ENCODE assay signal across 27 cellular contexts in the genomic region with DNA sequence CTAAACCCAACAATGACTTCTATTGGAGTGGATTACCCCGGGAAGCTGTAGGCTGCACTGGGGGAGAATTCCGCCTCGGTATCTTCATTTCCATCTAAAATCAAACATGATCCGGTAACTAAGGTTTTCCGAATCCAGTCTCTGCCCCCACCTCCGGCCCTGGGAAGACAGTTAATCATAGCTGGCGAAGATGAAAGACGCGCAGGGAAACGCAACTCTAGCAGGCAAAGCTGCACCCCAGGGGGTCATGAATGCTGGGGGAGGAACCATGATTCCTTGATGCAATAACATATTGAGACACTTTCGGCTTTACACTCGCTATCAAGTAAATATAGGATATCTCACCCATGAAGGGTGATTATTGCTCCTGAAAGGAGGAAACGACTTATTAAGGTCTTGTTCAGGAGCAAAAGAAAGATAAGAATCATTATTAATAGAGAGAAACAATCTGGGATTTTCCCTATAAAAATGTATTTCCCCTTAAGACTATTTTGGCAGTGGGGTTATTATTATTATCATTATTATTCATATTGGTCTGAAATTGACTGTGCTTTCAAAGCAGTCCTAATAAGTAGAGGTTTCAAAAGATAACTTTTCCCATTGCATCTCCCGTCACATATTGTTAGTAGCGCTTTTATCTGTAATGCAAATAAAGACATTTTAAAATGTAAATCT.
DNase-seq lines count a peak whose midpoint lies in the region; TF ChIP-seq lines count a peak whose summit lies in the region.
"Had no signal": no experiment of that assay in that cellular context is flagged by ENCODE, and none has a peak within 500 bp of the region (broad histone marks: within the 10 kb centered on the region; RNA-seq: fewer than 3 reads in every experiment).

No MANE protein-coding gene starts in this region.

- H3K27me3 ChIP-seq in GM06990 (replicated peaks; ENCODE audit: control insufficient read depth, insufficient read depth, low read length) (no peaks in the 10 kb centered on the region), neural cell (ENCODE audit: insufficient read depth, low read depth, low read length) (no peaks in the 10 kb centered on the region), WERI-Rb-1 (ENCODE audit: insufficient read depth, low read depth, severe bottlenecking) (peaks cover 80% of the 10 kb centered on the region)
- H3K27me3 ChIP-seq: brain microvascular endothelial cell had no signal

- no peak overlapping the region for H3K4me3 Mint-ChIP-seq in endothelial cell (ENCODE audit: unreplicated experiment)
- no peak overlapping the region for H3K4me3 Mint-ChIP-seq in T-helper 2 cell treated with Interferon-gamma antibody and Interleukin-4, amounts not matched to agents 5 μg/mL and 100 μg/mL, for 36 hours
- H3K4me3 Mint-ChIP-seq: CD14-positive monocyte; effector memory CD8-positive, alpha-beta T cell had no signal

- H3K27ac ChIP-seq in neural cell (ENCODE audit: low read length) (peak overlapping the region; percentile 98), WERI-Rb-1 (no peak overlapping the region)
- H3K27ac ChIP-seq: brain microvascular endothelial cell, esophagus muscularis mucosa, GM23248, neutrophil, transverse colon had no signal

- H3F3A ChIP-seq in neural cell (ENCODE audit: insufficient read depth, low read length, poor library complexity, severe bottlenecking), result peaks cover 6% of the 10 kb centered on the region

- peak overlapping the region; percentile 86 for H3K9ac ChIP-seq in neural cell (ENCODE audit: low read length)
- H3K9ac ChIP-seq: GM23248 had no signal

- peak overlapping the region; percentile 95 for H3K4me2 ChIP-seq in neural cell (ENCODE audit: low read length)

- H3K27ac Mint-ChIP-seq in endothelial cell (ENCODE audit: unreplicated experiment), result no peak overlapping the region
- no peak overlapping the region for H3K27ac Mint-ChIP-seq in T-helper 2 cell treated with Interferon-gamma antibody and Interleukin-4, amounts not matched to agents 5 μg/mL and 100 μg/mL, for 36 hours
- H3K27ac Mint-ChIP-seq: CD14-positive monocyte; effector memory CD8-positive, alpha-beta T cell; progenitor cell of endocrine pancreas had no signal

- H3K4me1 Mint-ChIP-seq in endothelial cell (ENCODE audit: unreplicated experiment), result peaks cover 6% of the 10 kb centered on the region
- H3K4me1 Mint-ChIP-seq in T-helper 2 cell treated with Interferon-gamma antibody and Interleukin-4, amounts not matched to agents 5 μg/mL and 100 μg/mL, for 36 hours (ENCODE audit: low read depth), result peaks cover 57% of the 10 kb centered on the region
- H3K4me1 Mint-ChIP-seq: CD14-positive monocyte had no signal

- peak overlapping the region; percentile 16; the same call in 1 of the 2 replicates for H3K4me3 ChIP-seq in GM06990 (replicated peaks; ENCODE audit: low read depth, low read length)
- H3K4me3 ChIP-seq in neural cell (ENCODE audit: low read length), result peak overlapping the region; percentile 65
- H3K4me3 ChIP-seq in WERI-Rb-1 (ENCODE audit: low read depth, low read length), result no peak overlapping the region
- H3K4me3 ChIP-seq: GM23248, transverse colon had no signal

- H2AFZ ChIP-seq in neural cell (ENCODE audit: low read depth, low read length), result no peak overlapping the region
- H2AFZ ChIP-seq: GM23248 had no signal

- H3K27me3 Mint-ChIP-seq in endothelial cell (ENCODE audit: unreplicated experiment), result peaks cover 3% of the 10 kb centered on the region
- no peaks in the 10 kb centered on the region for H3K27me3 Mint-ChIP-seq in T-helper 2 cell treated with Interferon-gamma antibody and Interleukin-4, amounts not matched to agents 5 μg/mL and 100 μg/mL, for 36 hours (ENCODE audit: low read depth)
- H3K27me3 Mint-ChIP-seq: effector memory CD8-positive, alpha-beta T cell had no signal

- TF ChIP-seq EP300 in neural cell (conservative IDR thresholded peaks at IDR 0.05; ENCODE audit: poor library complexity, severe bottlenecking), result peak; percentile 79

- no peaks in the 10 kb centered on the region for H3K9me2 ChIP-seq in neural cell (ENCODE audit: insufficient read depth, low read length)

- H3K79me2 ChIP-seq in neural cell (replicated peaks; ENCODE audit: insufficient read depth, low read length), result peaks cover 4% of the 10 kb centered on the region

- H4K20me1 ChIP-seq in neural cell (ENCODE audit: insufficient read depth), result no peaks in the 10 kb centered on the region

- TF ChIP-seq RAD21 in neural cell (conservative IDR thresholded peaks at IDR 0.05), result peak; percentile 56

- no peaks in the 10 kb centered on the region for H3K36me3 ChIP-seq in GM06990 (ENCODE audit: control insufficient read depth, insufficient read depth, low read length)
- no peaks in the 10 kb centered on the region for H3K36me3 ChIP-seq in neural cell (ENCODE audit: insufficient read depth, low read length)
- no peaks in the 10 kb centered on the region for H3K36me3 ChIP-seq in WERI-Rb-1
- H3K36me3 ChIP-seq: brain microvascular endothelial cell, esophagus muscularis mucosa, neutrophil, transverse colon had no signal

- no peaks in the 10 kb centered on the region for H3K36me3 Mint-ChIP-seq in endothelial cell (ENCODE audit: low read depth, unreplicated experiment)
- H3K36me3 Mint-ChIP-seq in T-helper 2 cell treated with Interferon-gamma antibody and Interleukin-4, amounts not matched to agents 5 μg/mL and 100 μg/mL, for 36 hours (ENCODE audit: low read depth), result no peaks in the 10 kb centered on the region
- H3K36me3 Mint-ChIP-seq: CD14-positive monocyte had no signal

- DNase-seq in GM06990 (ENCODE audit: extremely low read depth, insufficient read length) (no peak), NCI-H2227 treated with DMSO at 0.1 percent for 48 hours (lab: John Stamatoyannopoulos, UW) (peak; percentile 9), endothelial cell (ENCODE audit: low spot score) (peak; percentile 4), T-helper 1 cell (no peak), WERI-Rb-1 (no peak)
- no peak for DNase-seq in activated CD4-positive, alpha-beta T cell treated with anti-CD3 and anti-CD28 coated beads, Interleukin-2, amount 50 U/mL, for 1 hour
- DNase-seq in T-helper 2 cell treated with Interferon-gamma antibody and Interleukin-4, amounts not matched to agents 5 μg/mL and 100 μg/mL, for 36 hours (ENCODE audit: low spot score), result no peak
- DNase-seq: activated CD4-positive, alpha-beta T cell treated with anti-CD3 and anti-CD28 coated beads for 4 hours; activated naive CD4-positive, alpha-beta T cell treated with Interleukin-2 at 50 U/mL for 16 hours; activated T-cell treated with anti-CD3 and anti-CD28 coated beads, Interleukin-2, amount 50 U/mL, for 48 hours; brain microvascular endothelial cell; effector memory CD8-positive, alpha-beta T cell; EL; foreskin melanocyte; GM23248; hippocampal formation; Karpas-422; NCI-H1048; NCI-H187 treated with DMSO at 0.1 percent for 48 hours; OCI-M1; SW 1271; transverse colon had no signal

- H3K9me3 ChIP-seq in neural cell (ENCODE audit: low read length), result no peaks in the 10 kb centered on the region
- H3K9me3 ChIP-seq in WERI-Rb-1 (ENCODE audit: severe bottlenecking), result no peaks in the 10 kb centered on the region
- H3K9me3 ChIP-seq: esophagus muscularis mucosa, neutrophil, transverse colon had no signal

- no peak for TF ChIP-seq CTCF in GM06990 (IDR thresholded peaks at IDR 0.05; ENCODE audit: insufficient read depth, low read length, poor library complexity, severe bottlenecking)
- no peak for TF ChIP-seq CTCF in endothelial cell (IDR thresholded peaks at IDR 0.05; ENCODE audit: unreplicated experiment)
- TF ChIP-seq CTCF in neural cell (IDR thresholded peaks at IDR 0.05; ENCODE audit: poor library complexity, severe bottlenecking), result no peak
- TF ChIP-seq CTCF in WERI-Rb-1 (IDR thresholded peaks at IDR 0.05; ENCODE audit: low read depth, low read length), result no peak

- H3K9me3 Mint-ChIP-seq in endothelial cell (ENCODE audit: unreplicated experiment), result no peaks in the 10 kb centered on the region
- no peaks in the 10 kb centered on the region for H3K9me3 Mint-ChIP-seq in T-helper 2 cell treated with Interferon-gamma antibody and Interleukin-4, amounts not matched to agents 5 μg/mL and 100 μg/mL, for 36 hours
- H3K9me3 Mint-ChIP-seq: effector memory CD8-positive, alpha-beta T cell had no signal

TF ChIP-seq in neural cell, 6 proteins besides CTCF, POLR2A, EP300 and RAD21:
- TF ChIP-seq, protein P1, sequence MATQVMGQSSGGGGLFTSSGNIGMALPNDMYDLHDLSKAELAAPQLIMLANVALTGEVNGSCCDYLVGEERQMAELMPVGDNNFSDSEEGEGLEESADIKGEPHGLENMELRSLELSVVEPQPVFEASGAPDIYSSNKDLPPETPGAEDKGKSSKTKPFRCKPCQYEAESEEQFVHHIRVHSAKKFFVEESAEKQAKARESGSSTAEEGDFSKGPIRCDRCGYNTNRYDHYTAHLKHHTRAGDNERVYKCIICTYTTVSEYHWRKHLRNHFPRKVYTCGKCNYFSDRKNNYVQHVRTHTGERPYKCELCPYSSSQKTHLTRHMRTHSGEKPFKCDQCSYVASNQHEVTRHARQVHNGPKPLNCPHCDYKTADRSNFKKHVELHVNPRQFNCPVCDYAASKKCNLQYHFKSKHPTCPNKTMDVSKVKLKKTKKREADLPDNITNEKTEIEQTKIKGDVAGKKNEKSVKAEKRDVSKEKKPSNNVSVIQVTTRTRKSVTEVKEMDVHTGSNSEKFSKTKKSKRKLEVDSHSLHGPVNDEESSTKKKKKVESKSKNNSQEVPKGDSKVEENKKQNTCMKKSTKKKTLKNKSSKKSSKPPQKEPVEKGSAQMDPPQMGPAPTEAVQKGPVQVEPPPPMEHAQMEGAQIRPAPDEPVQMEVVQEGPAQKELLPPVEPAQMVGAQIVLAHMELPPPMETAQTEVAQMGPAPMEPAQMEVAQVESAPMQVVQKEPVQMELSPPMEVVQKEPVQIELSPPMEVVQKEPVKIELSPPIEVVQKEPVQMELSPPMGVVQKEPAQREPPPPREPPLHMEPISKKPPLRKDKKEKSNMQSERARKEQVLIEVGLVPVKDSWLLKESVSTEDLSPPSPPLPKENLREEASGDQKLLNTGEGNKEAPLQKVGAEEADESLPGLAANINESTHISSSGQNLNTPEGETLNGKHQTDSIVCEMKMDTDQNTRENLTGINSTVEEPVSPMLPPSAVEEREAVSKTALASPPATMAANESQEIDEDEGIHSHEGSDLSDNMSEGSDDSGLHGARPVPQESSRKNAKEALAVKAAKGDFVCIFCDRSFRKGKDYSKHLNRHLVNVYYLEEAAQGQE (IDR thresholded peaks at IDR 0.05; ENCODE audit: borderline replicate concordance), result peak; percentile 94
- no peak for TF ChIP-seq EZH2 (IDR thresholded peaks at IDR 0.05; ENCODE audit: borderline replicate concordance, insufficient read depth, low read length, poor library complexity, severe bottlenecking)
- peak; percentile 41 for TF ChIP-seq MXI1 (conservative IDR thresholded peaks at IDR 0.05; ENCODE audit: poor library complexity, severe bottlenecking)
- TF ChIP-seq TAF1 (IDR thresholded peaks at IDR 0.05; ENCODE audit: low read depth), result no peak
- TF ChIP-seq SMC3 (conservative IDR thresholded peaks at IDR 0.05; ENCODE audit: poor library complexity), result peak; percentile 62
- TF ChIP-seq POLR2AphosphoS5 (IDR thresholded peaks at IDR 0.05), result peak; percentile 79

Comparison
In these comparisons a context has a peak if more than half of its experiments do, and no peak if none do; other contexts are left out.
1. DNase-seq: peak in NCI-H2227 treated with DMSO at 0.1 percent for 48 hours (single experiment) and endothelial cell (single experiment); none in GM06990 (single experiment), T-helper 1 cell (0 of 5), activated CD4-positive, alpha-beta T cell treated with anti-CD3 and anti-CD28 coated beads, Interleukin-2, amount 50 U/mL, for 1 hour (single experiment), WERI-Rb-1 (single experiment) and T-helper 2 cell treated with Interferon-gamma antibody and Interleukin-4, amounts not matched to agents 5 μg/mL and 100 μg/mL, for 36 hours (single experiment).